ENCODE assay signal across 8 cellular contexts in the genomic region with DNA sequence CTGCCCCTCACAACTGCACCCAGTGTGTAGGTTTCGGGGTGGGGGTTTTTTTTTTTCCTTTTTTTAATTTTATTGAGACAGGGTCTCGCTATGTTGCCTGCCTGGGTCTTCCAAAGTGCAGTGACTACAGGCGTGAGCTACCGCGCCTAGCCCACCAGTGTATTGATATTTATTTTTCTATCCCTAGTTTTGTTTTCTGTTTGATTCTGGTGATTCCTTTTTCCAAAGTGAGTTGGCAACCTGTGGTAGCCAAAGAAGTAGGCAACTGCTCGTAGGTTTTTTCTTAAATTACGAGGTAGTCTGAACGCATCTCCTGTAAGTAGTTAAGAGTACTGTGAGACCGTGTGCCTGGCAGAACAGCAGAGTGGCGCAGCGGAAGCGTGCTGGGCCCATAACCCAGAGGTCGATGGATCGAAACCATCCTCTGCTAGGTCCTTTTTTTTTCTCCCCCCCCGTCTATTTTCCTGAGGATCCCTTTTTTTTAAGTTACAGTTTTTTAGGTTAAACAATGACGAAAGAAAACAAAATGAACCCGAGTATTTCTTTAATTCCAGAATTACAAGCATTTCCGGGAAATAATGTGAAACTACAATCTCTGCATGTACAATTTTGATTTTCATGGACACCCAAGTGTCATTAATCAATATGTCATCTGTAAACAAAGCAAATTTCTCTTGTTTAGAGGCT.
A peak's percentile ranks its signal among the peaks of the same experiment; 100 is the strongest.
DNase-seq lines count a peak whose midpoint lies in the region; ATAC-seq, FAIRE-seq and TF ChIP-seq lines count a peak whose summit lies in the region.

No MANE protein-coding gene starts in this region.

- no peak for ATAC-seq in HG03039 (IDR thresholded peaks at IDR 0.05; ENCODE audit: unreplicated experiment)

- TF ChIP-seq CTCF in WI38 (IDR thresholded peaks at IDR 0.05; ENCODE audit: low read depth, low read length) (no peak), bronchial epithelial cell (IDR thresholded peaks at IDR 0.05; ENCODE audit: insufficient read depth, low read length, severe bottlenecking) (no peak), kidney epithelial cell (IDR thresholded peaks at IDR 0.05; ENCODE audit: insufficient read depth, low read length, poor library complexity, severe bottlenecking) (no peak)

- no peak for FAIRE-seq in bronchial epithelial cell (lab: Jason Lieb, UNC)

- peak; percentile 32 for DNase-seq in NCI-H1436 (lab: John Stamatoyannopoulos, UW)
- DNase-seq in NCI-H1436 treated with DMSO at 0.1 percent for 48 hours (lab: John Stamatoyannopoulos, UW) = no peak
- DNase-seq in NCI-H2171 (lab: John Stamatoyannopoulos, UW) = peak; percentile 44
- DNase-seq in bronchial epithelial cell (ENCODE audit: low read depth) = peak; percentile 64
- no peak for DNase-seq in kidney epithelial cell (ENCODE audit: low read depth)
- DNase-seq in stimulated activated CD4-positive, alpha-beta T cell treated with anti-CD3 and anti-CD28 coated beads, Interleukin-12 subunit alpha, Interleukin-12 subunit beta, amount 100 ng/mL, for 48 hours (ENCODE audit: low read depth in 2 of 3, low spot score in 1 of 3) = peak; percentile 49 to 80 (median 53)

- H3K36me3 ChIP-seq in bronchial epithelial cell (ENCODE audit: control insufficient read depth, insufficient read depth, low read length) (no peaks in the 10 kb centered on the region), kidney epithelial cell (ENCODE audit: control insufficient read depth, insufficient read depth, low read length) (no peaks in the 10 kb centered on the region)

- H3K4me3 ChIP-seq in WI38 (ENCODE audit: low read depth, low read length) (peak overlapping the region; percentile 70), bronchial epithelial cell (ENCODE audit: low read depth, low read length) (peak overlapping the region; percentile 55), kidney epithelial cell (ENCODE audit: low read depth, low read length) (peak overlapping the region; percentile 63)

- H3K27me3 ChIP-seq in bronchial epithelial cell (ENCODE audit: control insufficient read depth, insufficient read depth, low read length) = no peaks in the 10 kb centered on the region
- no peaks in the 10 kb centered on the region for H3K27me3 ChIP-seq in kidney epithelial cell (ENCODE audit: control insufficient read depth, insufficient read depth, low read length)

Comparison
In these comparisons a context has a peak if more than half of its experiments do, and no peak if none do; other contexts are left out.
1. DNase-seq: peak in NCI-H1436 (single experiment), NCI-H2171 (single experiment), bronchial epithelial cell (single experiment) and stimulated activated CD4-positive, alpha-beta T cell treated with anti-CD3 and anti-CD28 coated beads, Interleukin-12 subunit alpha, Interleukin-12 subunit beta, amount 100 ng/mL, for 48 hours (3 of 3); none in NCI-H1436 treated with DMSO at 0.1 percent for 48 hours (single experiment) and kidney epithelial cell (single experiment).
2. Peak in every context shown above with its lines, with median percentiles within 50 percentile points of each other: H3K4me3 ChIP-seq.